8 cellular contexts compared by ENCODE assay signal in genomic region chr1:26695417-26696190, GRCh38. TPM values are rescaled to one million over a fixed set of nuclear protein-coding genes. Genes with fewer than 3 reads are reported as not detected.
DNase-seq lines count a peak whose midpoint lies in the region; ATAC-seq and TF ChIP-seq lines count a peak whose summit lies in the region.

TSS of gene ARID1A (plus strand) at chr1:26696015. CDS start at chr1:26696404, 389 bp downstream.

- H3K27ac ChIP-seq in CD4-positive, alpha-beta memory T cell (ENCODE audit: low read depth, low read length): peak within 1 kb of the TSS; percentile 76
- peak within 1 kb of the TSS; percentile 95 to 99 for H3K27ac ChIP-seq in lung (ENCODE audit: low read depth in 1 of 2, low read length in 1 of 2)

- peak; percentile 1 for TF ChIP-seq CTCF in lung (IDR thresholded peaks at IDR 0.05; ENCODE audit: control extremely low read depth, extremely low read depth)

- peaks cover 52% of the 10 kb centered on the region for H3K4me1 ChIP-seq in CD4-positive, alpha-beta memory T cell (ENCODE audit: insufficient read depth, low read length)
- H3K4me1 ChIP-seq in lung (ENCODE audit: control insufficient read depth in 2 of 2, insufficient read depth in 2 of 2, low read length in 2 of 2): peaks cover 3 to 24% of the 10 kb centered on the region in 2 donors

- peak; percentile 36 for ATAC-seq in GM21360 (IDR thresholded peaks at IDR 0.05; ENCODE audit: unreplicated experiment)
- peak; percentile 79 for ATAC-seq in lung (ENCODE audit: insufficient read depth, low FRiP score)

- H3K36me3 ChIP-seq in CD4-positive, alpha-beta memory T cell (ENCODE audit: insufficient read depth, low read length): no peaks in the 10 kb centered on the region
- no peaks in the 10 kb centered on the region for H3K36me3 ChIP-seq in lung (ENCODE audit: control insufficient read depth in 2 of 2, insufficient read depth in 2 of 2, low read length in 2 of 2)

- H3K9me3 Mint-ChIP-seq in CD4-positive, alpha-beta memory T cell: peaks cover 0 to 2% (median 0%) of the 10 kb centered on the region in 8 donors

- peak within 1 kb of the TSS; percentile 88 to 98 (median 94) for H3K4me3 Mint-ChIP-seq in CD4-positive, alpha-beta memory T cell

- H3K27me3 ChIP-seq in CD4-positive, alpha-beta memory T cell (ENCODE audit: insufficient read depth, low read length): no peaks in the 10 kb centered on the region
- no peaks in the 10 kb centered on the region for H3K27me3 ChIP-seq in lung (ENCODE audit: control insufficient read depth, insufficient read depth)

- no peaks in the 10 kb centered on the region for H3K9me3 ChIP-seq in CD4-positive, alpha-beta memory T cell (ENCODE audit: control insufficient read depth in 1 of 2, low read length in 2 of 2)
- no peaks in the 10 kb centered on the region for H3K9me3 ChIP-seq in lung (ENCODE audit: control insufficient read depth in 2 of 2, insufficient read depth in 1 of 2, low read length in 1 of 2)

- H3K27ac Mint-ChIP-seq in CD4-positive, alpha-beta memory T cell: peak within 1 kb of the TSS; percentile 94 to 98 (median 96)

- no peaks in the 10 kb centered on the region for H3K27me3 Mint-ChIP-seq in CD4-positive, alpha-beta memory T cell

- peaks cover 0 to 7% of the 10 kb centered on the region in 2 donors for H3K36me3 Mint-ChIP-seq in CD4-positive, alpha-beta memory T cell

- WGBS in lung, 2 donors: 0% methylated on average over 31 to 81 of the region's 86 CpGs

- peak; percentile 96 to 98 (median 97) for DNase-seq in CD4-positive, alpha-beta memory T cell
- DNase-seq in HT1080 (ENCODE audit: low read depth) (peak; percentile 95), NOMO-1 treated with DMSO at 0.1 percent for 48 hours (lab: John Stamatoyannopoulos, UW; ENCODE audit: unreplicated experiment) (peak; percentile 95), lung (ENCODE audit: low spot score) (peak; percentile 96)
- peak; percentile 93 for DNase-seq in effector CD4-positive, alpha-beta T cell
- peak; percentile 86 to 92 (median 91) for DNase-seq in stimulated activated CD4-positive, alpha-beta T cell treated with anti-CD3 and anti-CD28 coated beads, TNF-alpha, amount 100 ng/mL, for 1 hour (ENCODE audit: low read depth in 3 of 3, low spot score in 1 of 3)

- CTCF ChIA-PET in CD4-positive, alpha-beta memory T cell (lab: Charles Lee; ENCODE audit: partially characterized antibody): interaction anchor here (3.8 to 5.0 kb wide), 4 partner anchors 18 to 94 kb away, joined by 17 to 88 read pairs (median 43); partner anchors contain the start of gene PIGV
- CTCF ChIA-PET in activated CD8-positive, alpha-beta memory T cell treated with anti-CD3 and anti-CD28 coated beads for 36 hours (lab: Charles Lee): interaction anchor here (2.7 to 4.9 kb wide), 3 partner anchors 27 to 92 kb away, joined by 9 to 37 read pairs (median 14); partner anchors contain the start of gene PIGV

- peaks cover 19 to 35% (median 28%) of the 10 kb centered on the region in 4 donors for H3K4me1 Mint-ChIP-seq in CD4-positive, alpha-beta memory T cell

- H3K4me3 ChIP-seq in CD4-positive, alpha-beta memory T cell (ENCODE audit: low read length in 2 of 2): peak within 1 kb of the TSS; percentile 87 to 96
- peak within 1 kb of the TSS; percentile 86 for H3K4me3 ChIP-seq in lung

- POLR2A ChIA-PET in CD4-positive, alpha-beta memory T cell (lab: Charles Lee; ENCODE audit: partially characterized antibody): interaction anchor here (0.6 to 16.5 kb wide), 16 partner anchors 11 to 195 kb away, joined by 3 to 595 read pairs (median 7); partner anchors contain the start of genes GPN2 and PIGV
- POLR2A ChIA-PET in activated CD8-positive, alpha-beta memory T cell treated with anti-CD3 and anti-CD28 coated beads for 36 hours (lab: Charles Lee): interaction anchor here (2.1 to 3.5 kb wide), 2 partner anchors 49 to 93 kb away, joined by 14 to 39 read pairs; partner anchors contain the start of gene PIGV

- intact Hi-C loops in CD4-positive, alpha-beta memory T cell (cut with micrococcal nuclease): loop anchor here (1.0 to 10.0 kb wide), 2 partner anchors 49 to 191 kb away; no protein-coding TSS in a partner anchor

RNA-seq across cellular contexts. Expression of gene ARID1A, which starts in this region (rescaled TPM):
- 100 to 1,000 TPM; 112 to 127 TPM for total RNA-seq in CD4-positive, alpha-beta memory T cell
- polyA plus RNA-seq in CD4-positive, alpha-beta memory T cell: 10 to 100 TPM in 1 of 2 donors, 1 to 10 TPM in 1; 4.2 to 30.4 TPM
- total RNA-seq in HT1080 (2014; rRNA removed; shearing (Covaris generic)): 15.0 and 17.2 TPM in 2 replicates
- 24.1 and 30.5 TPM in 2 replicates for polyA plus RNA-seq in HT1080 (2015; cell fraction: cytosol; rRNA removed)
- 51.6 and 56.8 TPM in 2 replicates for polyA plus RNA-seq in HT1080 (2015; cell fraction: nucleus; rRNA removed)
- 10 to 100 TPM; 85.7 to 87.5 TPM for total RNA-seq in activated CD8-positive, alpha-beta memory T cell treated with anti-CD3 and anti-CD28 coated beads for 36 hours
- 100 to 1,000 TPM in 1 of 2 donors, 10 to 100 TPM in 1; 71.2 to 119 TPM for total RNA-seq in lung
- polyA plus RNA-seq in lung: 10 to 100 TPM; 16.1 to 28.9 TPM

Comparison
In these comparisons a context has a peak if more than half of its experiments do, and no peak if none do; other contexts are left out.
1. Peak in every context shown above with its lines: DNase-seq, ATAC-seq, H3K4me3 ChIP-seq and H3K27ac ChIP-seq.